1 cellular context compared by ENCODE assay signal in genomic region chr17:44038604-44039007, GRCh38.
TF ChIP-seq lines count a peak whose summit lies in the region.

No MANE protein-coding gene starts in this region.

TF ChIP-seq in GM23338, 12 proteins besides CTCF, POLR2A, EP300 and RAD21 (continued from another document):
- TF ChIP-seq, protein P1, sequence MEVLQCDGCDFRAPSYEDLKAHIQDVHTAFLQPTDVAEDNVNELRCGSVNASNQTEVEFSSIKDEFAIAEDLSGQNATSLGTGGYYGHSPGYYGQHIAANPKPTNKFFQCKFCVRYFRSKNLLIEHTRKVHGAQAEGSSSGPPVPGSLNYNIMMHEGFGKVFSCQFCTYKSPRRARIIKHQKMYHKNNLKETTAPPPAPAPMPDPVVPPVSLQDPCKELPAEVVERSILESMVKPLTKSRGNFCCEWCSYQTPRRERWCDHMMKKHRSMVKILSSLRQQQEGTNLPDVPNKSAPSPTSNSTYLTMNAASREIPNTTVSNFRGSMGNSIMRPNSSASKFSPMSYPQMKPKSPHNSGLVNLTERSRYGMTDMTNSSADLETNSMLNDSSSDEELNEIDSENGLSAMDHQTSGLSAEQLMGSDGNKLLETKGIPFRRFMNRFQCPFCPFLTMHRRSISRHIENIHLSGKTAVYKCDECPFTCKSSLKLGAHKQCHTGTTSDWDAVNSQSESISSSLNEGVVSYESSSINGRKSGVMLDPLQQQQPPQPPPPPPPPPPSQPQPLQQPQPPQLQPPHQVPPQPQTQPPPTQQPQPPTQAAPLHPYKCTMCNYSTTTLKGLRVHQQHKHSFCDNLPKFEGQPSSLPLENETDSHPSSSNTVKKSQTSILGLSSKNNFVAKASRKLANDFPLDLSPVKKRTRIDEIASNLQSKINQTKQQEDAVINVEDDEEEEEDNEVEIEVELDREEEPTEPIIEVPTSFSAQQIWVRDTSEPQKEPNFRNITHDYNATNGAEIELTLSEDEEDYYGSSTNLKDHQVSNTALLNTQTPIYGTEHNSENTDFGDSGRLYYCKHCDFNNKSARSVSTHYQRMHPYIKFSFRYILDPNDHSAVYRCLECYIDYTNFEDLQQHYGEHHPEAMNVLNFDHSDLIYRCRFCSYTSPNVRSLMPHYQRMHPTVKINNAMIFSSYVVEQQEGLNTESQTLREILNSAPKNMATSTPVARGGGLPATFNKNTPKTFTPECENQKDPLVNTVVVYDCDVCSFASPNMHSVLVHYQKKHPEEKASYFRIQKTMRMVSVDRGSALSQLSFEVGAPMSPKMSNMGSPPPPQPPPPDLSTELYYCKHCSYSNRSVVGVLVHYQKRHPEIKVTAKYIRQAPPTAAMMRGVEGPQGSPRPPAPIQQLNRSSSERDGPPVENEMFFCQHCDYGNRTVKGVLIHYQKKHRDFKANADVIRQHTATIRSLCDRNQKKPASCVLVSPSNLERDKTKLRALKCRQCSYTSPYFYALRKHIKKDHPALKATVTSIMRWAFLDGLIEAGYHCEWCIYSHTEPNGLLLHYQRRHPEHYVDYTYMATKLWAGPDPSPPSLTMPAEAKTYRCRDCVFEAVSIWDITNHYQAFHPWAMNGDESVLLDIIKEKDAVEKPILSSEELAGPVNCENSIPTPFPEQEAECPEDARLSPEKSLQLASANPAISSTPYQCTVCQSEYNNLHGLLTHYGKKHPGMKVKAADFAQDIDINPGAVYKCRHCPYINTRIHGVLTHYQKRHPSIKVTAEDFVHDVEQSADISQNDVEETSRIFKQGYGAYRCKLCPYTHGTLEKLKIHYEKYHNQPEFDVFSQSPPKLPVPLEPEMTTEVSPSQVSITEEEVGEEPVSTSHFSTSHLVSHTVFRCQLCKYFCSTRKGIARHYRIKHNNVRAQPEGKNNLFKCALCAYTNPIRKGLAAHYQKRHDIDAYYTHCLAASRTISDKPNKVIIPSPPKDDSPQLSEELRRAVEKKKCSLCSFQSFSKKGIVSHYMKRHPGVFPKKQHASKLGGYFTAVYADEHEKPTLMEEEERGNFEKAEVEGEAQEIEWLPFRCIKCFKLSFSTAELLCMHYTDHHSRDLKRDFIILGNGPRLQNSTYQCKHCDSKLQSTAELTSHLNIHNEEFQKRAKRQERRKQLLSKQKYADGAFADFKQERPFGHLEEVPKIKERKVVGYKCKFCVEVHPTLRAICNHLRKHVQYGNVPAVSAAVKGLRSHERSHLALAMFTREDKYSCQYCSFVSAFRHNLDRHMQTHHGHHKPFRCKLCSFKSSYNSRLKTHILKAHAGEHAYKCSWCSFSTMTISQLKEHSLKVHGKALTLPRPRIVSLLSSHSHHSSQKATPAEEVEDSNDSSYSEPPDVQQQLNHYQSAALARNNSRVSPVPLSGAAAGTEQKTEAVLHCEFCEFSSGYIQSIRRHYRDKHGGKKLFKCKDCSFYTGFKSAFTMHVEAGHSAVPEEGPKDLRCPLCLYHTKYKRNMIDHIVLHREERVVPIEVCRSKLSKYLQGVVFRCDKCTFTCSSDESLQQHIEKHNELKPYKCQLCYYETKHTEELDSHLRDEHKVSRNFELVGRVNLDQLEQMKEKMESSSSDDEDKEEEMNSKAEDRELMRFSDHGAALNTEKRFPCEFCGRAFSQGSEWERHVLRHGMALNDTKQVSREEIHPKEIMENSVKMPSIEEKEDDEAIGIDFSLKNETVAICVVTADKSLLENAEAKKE (CRISPR knock-in tag; IDR thresholded peaks at IDR 0.05), result no peak
- TF ChIP-seq STAT1 (IDR thresholded peaks at IDR 0.05; ENCODE audit: unreplicated experiment), result no peak
- TF ChIP-seq, protein P2, sequence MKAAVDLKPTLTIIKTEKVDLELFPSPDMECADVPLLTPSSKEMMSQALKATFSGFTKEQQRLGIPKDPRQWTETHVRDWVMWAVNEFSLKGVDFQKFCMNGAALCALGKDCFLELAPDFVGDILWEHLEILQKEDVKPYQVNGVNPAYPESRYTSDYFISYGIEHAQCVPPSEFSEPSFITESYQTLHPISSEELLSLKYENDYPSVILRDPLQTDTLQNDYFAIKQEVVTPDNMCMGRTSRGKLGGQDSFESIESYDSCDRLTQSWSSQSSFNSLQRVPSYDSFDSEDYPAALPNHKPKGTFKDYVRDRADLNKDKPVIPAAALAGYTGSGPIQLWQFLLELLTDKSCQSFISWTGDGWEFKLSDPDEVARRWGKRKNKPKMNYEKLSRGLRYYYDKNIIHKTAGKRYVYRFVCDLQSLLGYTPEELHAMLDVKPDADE (IDR thresholded peaks at IDR 0.05), result no peak
- TF ChIP-seq NANOG (IDR thresholded peaks at IDR 0.05; ENCODE audit: borderline replicate concordance), result no peak
- no peak for TF ChIP-seq JUNB (IDR thresholded peaks at IDR 0.05; ENCODE audit: unreplicated experiment)
- no peak for TF ChIP-seq ZNF114 (CRISPR knock-in tag; IDR thresholded peaks at IDR 0.05)
